ENCODE assay signal across 1 cellular context in genomic region chr2:73983322-73984202, GRCh38.
TF ChIP-seq lines count a peak whose summit lies in the region.

No MANE protein-coding gene starts in this region.

TF ChIP-seq in GM12878, 131 proteins besides CTCF, POLR2A, EP300 and RAD21 (continued from another document):
- TF ChIP-seq, protein P1, sequence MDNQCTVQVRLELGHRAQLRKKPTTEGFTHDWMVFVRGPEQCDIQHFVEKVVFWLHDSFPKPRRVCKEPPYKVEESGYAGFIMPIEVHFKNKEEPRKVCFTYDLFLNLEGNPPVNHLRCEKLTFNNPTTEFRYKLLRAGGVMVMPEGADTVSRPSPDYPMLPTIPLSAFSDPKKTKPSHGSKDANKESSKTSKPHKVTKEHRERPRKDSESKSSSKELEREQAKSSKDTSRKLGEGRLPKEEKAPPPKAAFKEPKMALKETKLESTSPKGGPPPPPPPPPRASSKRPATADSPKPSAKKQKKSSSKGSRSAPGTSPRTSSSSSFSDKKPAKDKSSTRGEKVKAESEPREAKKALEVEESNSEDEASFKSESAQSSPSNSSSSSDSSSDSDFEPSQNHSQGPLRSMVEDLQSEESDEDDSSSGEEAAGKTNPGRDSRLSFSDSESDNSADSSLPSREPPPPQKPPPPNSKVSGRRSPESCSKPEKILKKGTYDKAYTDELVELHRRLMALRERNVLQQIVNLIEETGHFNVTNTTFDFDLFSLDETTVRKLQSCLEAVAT (IDR thresholded peaks at IDR 0.05): peak; percentile 74
- TF ChIP-seq TCF7 (IDR thresholded peaks at IDR 0.05; ENCODE audit: borderline replicate concordance) (no peak), RAD51 (IDR thresholded peaks at IDR 0.05) (no peak), CUX1 (IDR thresholded peaks at IDR 0.05; ENCODE audit: insufficient replicate concordance, low read depth, low read length) (no peak), RBBP5 (conservative IDR thresholded peaks at IDR 0.05) (no peak), E2F8 (IDR thresholded peaks at IDR 0.05; ENCODE audit: low read depth, partially characterized antibody) (no peak), MEF2A (IDR thresholded peaks at IDR 0.05; ENCODE audit: insufficient read depth, low read depth, low read length) (no peak), ATF7 (IDR thresholded peaks at IDR 0.05; ENCODE audit: low read depth) (no peak), IRF4 (IDR thresholded peaks at IDR 0.05; ENCODE audit: low read depth, low read length) (no peak), MTA3 (IDR thresholded peaks at IDR 0.05; ENCODE audit: borderline replicate concordance, low read length) (no peak; the same call in 1 of the 2 replicates), ZBTB40 (IDR thresholded peaks at IDR 0.05; ENCODE audit: borderline replicate concordance) (no peak), PAX5 (IDR thresholded peaks at IDR 0.05; ENCODE audit: borderline replicate concordance, low read depth, low read length) (no peak), MEF2B (IDR thresholded peaks at IDR 0.05; ENCODE audit: partially characterized antibody, poor library complexity, severe bottlenecking) (no peak), SPI1 (IDR thresholded peaks at IDR 0.05; ENCODE audit: borderline replicate concordance, insufficient read depth, low read depth, low read length) (peak; percentile 44; the same call in 1 of the 2 replicates), MYC (IDR thresholded peaks at IDR 0.05; ENCODE audit: insufficient read depth, insufficient read length, insufficient replicate concordance, low read length, severe bottlenecking) (no peak), KLF5 (IDR thresholded peaks at IDR 0.05; ENCODE audit: partially characterized antibody) (no peak), MTA2 (IDR thresholded peaks at IDR 0.05; ENCODE audit: low read depth) (0 out of 2 replicates have a peak, but pooled peaks have one; percentile 8), IKZF2 (IDR thresholded peaks at IDR 0.05) (0 out of 4 replicates have a peak, but pooled peaks of 1 of the 2 experiments have one; percentile 40), HDAC2 (IDR thresholded peaks at IDR 0.05) (no peak), CBX5 (IDR thresholded peaks at IDR 0.05; ENCODE audit: low read depth) (no peak), TAF1 (IDR thresholded peaks at IDR 0.05; ENCODE audit: borderline replicate concordance, low read depth, low read length) (no peak), USF1 (IDR thresholded peaks at IDR 0.05; ENCODE audit: borderline replicate concordance, extremely low read length, insufficient read depth, low read depth, low read length) (no peak), SREBF2 (IDR thresholded peaks at IDR 0.05; ENCODE audit: low read length) (no peak), CBFB (IDR thresholded peaks at IDR 0.05; ENCODE audit: low read depth) (no peak), ZSCAN29 (IDR thresholded peaks at IDR 0.05) (no peak), NRF1 (conservative IDR thresholded peaks at IDR 0.05; ENCODE audit: low read depth, low read length) (no peak), SUZ12 (IDR thresholded peaks at IDR 0.05; ENCODE audit: unreplicated experiment) (no peak), KDM1A (IDR thresholded peaks at IDR 0.05; ENCODE audit: borderline replicate concordance) (no peak), SP1 (IDR thresholded peaks at IDR 0.05; ENCODE audit: low read depth, low read length) (no peak), ZNF622 (IDR thresholded peaks at IDR 0.05) (no peak), SREBF1 (IDR thresholded peaks at IDR 0.05; ENCODE audit: low read length) (no peak), CHD4 (IDR thresholded peaks at IDR 0.05) (no peak), IKZF1 (conservative IDR thresholded peaks at IDR 0.05) (no peak), POLR2AphosphoS2 (IDR thresholded peaks at IDR 0.05; ENCODE audit: low read depth, low read length) (no peak), TCF3 (IDR thresholded peaks at IDR 0.05; ENCODE audit: borderline replicate concordance, insufficient read depth, low read depth, low read length) (no peak), NFXL1 (IDR thresholded peaks at IDR 0.05; ENCODE audit: borderline replicate concordance) (no peak)
- TF ChIP-seq, protein P2, sequence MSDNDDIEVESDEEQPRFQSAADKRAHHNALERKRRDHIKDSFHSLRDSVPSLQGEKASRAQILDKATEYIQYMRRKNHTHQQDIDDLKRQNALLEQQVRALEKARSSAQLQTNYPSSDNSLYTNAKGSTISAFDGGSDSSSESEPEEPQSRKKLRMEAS (IDR thresholded peaks at IDR 0.05; ENCODE audit: low read depth, low read length): 0 out of 2 replicates have a peak, but pooled peaks have one; percentile 1
- TF ChIP-seq, protein P3, sequence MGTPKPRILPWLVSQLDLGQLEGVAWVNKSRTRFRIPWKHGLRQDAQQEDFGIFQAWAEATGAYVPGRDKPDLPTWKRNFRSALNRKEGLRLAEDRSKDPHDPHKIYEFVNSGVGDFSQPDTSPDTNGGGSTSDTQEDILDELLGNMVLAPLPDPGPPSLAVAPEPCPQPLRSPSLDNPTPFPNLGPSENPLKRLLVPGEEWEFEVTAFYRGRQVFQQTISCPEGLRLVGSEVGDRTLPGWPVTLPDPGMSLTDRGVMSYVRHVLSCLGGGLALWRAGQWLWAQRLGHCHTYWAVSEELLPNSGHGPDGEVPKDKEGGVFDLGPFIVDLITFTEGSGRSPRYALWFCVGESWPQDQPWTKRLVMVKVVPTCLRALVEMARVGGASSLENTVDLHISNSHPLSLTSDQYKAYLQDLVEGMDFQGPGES (IDR thresholded peaks at IDR 0.05): no peak
- TF ChIP-seq, protein P4, sequence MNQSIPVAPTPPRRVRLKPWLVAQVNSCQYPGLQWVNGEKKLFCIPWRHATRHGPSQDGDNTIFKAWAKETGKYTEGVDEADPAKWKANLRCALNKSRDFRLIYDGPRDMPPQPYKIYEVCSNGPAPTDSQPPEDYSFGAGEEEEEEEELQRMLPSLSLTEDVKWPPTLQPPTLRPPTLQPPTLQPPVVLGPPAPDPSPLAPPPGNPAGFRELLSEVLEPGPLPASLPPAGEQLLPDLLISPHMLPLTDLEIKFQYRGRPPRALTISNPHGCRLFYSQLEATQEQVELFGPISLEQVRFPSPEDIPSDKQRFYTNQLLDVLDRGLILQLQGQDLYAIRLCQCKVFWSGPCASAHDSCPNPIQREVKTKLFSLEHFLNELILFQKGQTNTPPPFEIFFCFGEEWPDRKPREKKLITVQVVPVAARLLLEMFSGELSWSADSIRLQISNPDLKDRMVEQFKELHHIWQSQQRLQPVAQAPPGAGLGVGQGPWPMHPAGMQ (IDR thresholded peaks at IDR 0.05; ENCODE audit: borderline replicate concordance): no peak
- TF ChIP-seq, protein P5, sequence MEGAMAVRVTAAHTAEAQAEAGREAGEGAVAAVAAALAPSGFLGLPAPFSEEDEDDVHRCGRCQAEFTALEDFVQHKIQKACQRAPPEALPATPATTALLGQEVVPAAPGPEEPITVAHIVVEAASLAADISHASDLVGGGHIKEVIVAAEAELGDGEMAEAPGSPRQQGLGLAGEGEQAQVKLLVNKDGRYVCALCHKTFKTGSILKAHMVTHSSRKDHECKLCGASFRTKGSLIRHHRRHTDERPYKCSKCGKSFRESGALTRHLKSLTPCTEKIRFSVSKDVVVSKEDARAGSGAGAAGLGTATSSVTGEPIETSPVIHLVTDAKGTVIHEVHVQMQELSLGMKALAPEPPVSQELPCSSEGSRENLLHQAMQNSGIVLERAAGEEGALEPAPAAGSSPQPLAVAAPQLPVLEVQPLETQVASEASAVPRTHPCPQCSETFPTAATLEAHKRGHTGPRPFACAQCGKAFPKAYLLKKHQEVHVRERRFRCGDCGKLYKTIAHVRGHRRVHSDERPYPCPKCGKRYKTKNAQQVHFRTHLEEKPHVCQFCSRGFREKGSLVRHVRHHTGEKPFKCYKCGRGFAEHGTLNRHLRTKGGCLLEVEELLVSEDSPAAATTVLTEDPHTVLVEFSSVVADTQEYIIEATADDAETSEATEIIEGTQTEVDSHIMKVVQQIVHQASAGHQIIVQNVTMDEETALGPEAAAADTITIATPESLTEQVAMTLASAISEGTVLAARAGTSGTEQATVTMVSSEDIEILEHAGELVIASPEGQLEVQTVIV (IDR thresholded peaks at IDR 0.05; ENCODE audit: borderline replicate concordance, partially characterized antibody): no peak
